Comparison of ENCODE assay signal across 20 cellular contexts in genomic region chr22:23253475-23254055, GRCh38.
DNase-seq lines count a peak whose midpoint lies in the region; ATAC-seq lines count a peak whose summit lies in the region.
"Had no signal": no experiment of that assay in that cellular context is flagged by ENCODE, and none has a peak within 500 bp of the region (broad histone marks: within the 10 kb centered on the region; RNA-seq: fewer than 3 reads in every experiment).

No MANE protein-coding gene starts in this region.

- H3K27me3 ChIP-seq in naive thymus-derived CD4-positive, alpha-beta T cell (ENCODE audit: control insufficient read depth in 2 of 2, insufficient read depth in 2 of 2, low read length in 2 of 2), result no peaks in the 10 kb centered on the region
- H3K27me3 ChIP-seq: Peyer's patch, SJSA1 had no signal

- no peak overlapping the region for H3K27ac ChIP-seq in naive thymus-derived CD4-positive, alpha-beta T cell (ENCODE audit: low read depth, low read length)
- H3K27ac ChIP-seq: GM23248, KMS-11, Peyer's patch, SJSA1 had no signal

- CTCF ChIA-PET in activated CD4-positive, alpha-beta memory T cell treated with anti-CD3 and anti-CD28 coated beads for 36 hours (lab: Charles Lee), result interaction anchor here (1.9 kb wide), 1 partner anchor 29 kb away, joined by 10 read pairs; no protein-coding TSS in a partner anchor
- CTCF ChIA-PET in activated CD4-positive, alpha-beta memory T cell treated with anti-CD3 and anti-CD28 coated beads, Interleukin-2, amount 10 ng/mL, durations not matched to agents 7 days and 5 days (lab: Charles Lee), result interaction anchor here (1.1 kb wide), 1 partner anchor 16 kb away, joined by 3 read pairs; no protein-coding TSS in a partner anchor
- CTCF ChIA-PET in naive thymus-derived CD4-positive, alpha-beta T cell (lab: Charles Lee), result interaction anchor here (1.8 to 2.4 kb wide), 2 partner anchors 28 to 76 kb away, joined by 5 to 11 read pairs; no protein-coding TSS in a partner anchor

- no peak overlapping the region for H3K4me3 Mint-ChIP-seq in activated CD4-positive, alpha-beta memory T cell treated with anti-CD3 and anti-CD28 coated beads for 36 hours
- H3K4me3 Mint-ChIP-seq in activated CD4-positive, alpha-beta memory T cell treated with anti-CD3 and anti-CD28 coated beads, Interleukin-2, amount 10 ng/mL, durations not matched to agents 7 days and 5 days, result no peak overlapping the region
- H3K4me3 Mint-ChIP-seq in activated T-helper 1 cell treated with anti-CD3 and anti-CD28 coated beads, Interleukin-12 subunit alpha, Interleukin-12 subunit beta, Interleukin-2, Interleukin-4 antibody, amounts not matched to agents 30 ng/mL and 10 ng/mL and 1 ng/mL, durations not matched to agents 14 hours and 24 hours and 36 hours, result no peak overlapping the region
- H3K4me3 Mint-ChIP-seq in naive thymus-derived CD4-positive, alpha-beta T cell, result no peak overlapping the region

- no peak for ATAC-seq in naive thymus-derived CD4-positive, alpha-beta T cell
- no peak for ATAC-seq in HG03354 (IDR thresholded peaks at IDR 0.05; ENCODE audit: poor library complexity, severe bottlenecking, unreplicated experiment)
- ATAC-seq: HepG2 had no signal

- peaks cover 0 to 51% (median 13%) of the 10 kb centered on the region in 3 experiments for H3K36me3 ChIP-seq in naive thymus-derived CD4-positive, alpha-beta T cell (ENCODE audit: control insufficient read depth in 2 of 3, insufficient read depth in 3 of 3, low read length in 3 of 3)

- no peak overlapping the region for H3K4me3 ChIP-seq in naive thymus-derived CD4-positive, alpha-beta T cell (ENCODE audit: low read length)
- H3K4me3 ChIP-seq: GM23248, Peyer's patch, SJSA1 had no signal

- POLR2A ChIA-PET in activated CD4-positive, alpha-beta memory T cell treated with anti-CD3 and anti-CD28 coated beads for 36 hours (lab: Charles Lee), result no interaction called here
- POLR2A ChIA-PET in activated CD4-positive, alpha-beta memory T cell treated with anti-CD3 and anti-CD28 coated beads, Interleukin-2, amount 10 ng/mL, durations not matched to agents 7 days and 5 days (lab: Charles Lee), result interaction anchor here (3.9 kb wide), 1 partner anchor 11 kb away, joined by 15 read pairs; no protein-coding TSS in a partner anchor
- POLR2A ChIA-PET in naive thymus-derived CD4-positive, alpha-beta T cell (lab: Charles Lee), result no interaction called here

- intact Hi-C loops in activated CD4-positive, alpha-beta memory T cell treated with anti-CD3 and anti-CD28 coated beads for 36 hours (cut with micrococcal nuclease), result no loop called here
- intact Hi-C loops in activated T-helper 1 cell treated with anti-CD3 and anti-CD28 coated beads, Interleukin-12 subunit alpha, Interleukin-12 subunit beta, Interleukin-2, Interleukin-4 antibody, amounts not matched to agents 30 ng/mL and 10 ng/mL and 1 ng/mL, durations not matched to agents 14 hours and 24 hours and 36 hours (cut with micrococcal nuclease), result no loop called here
- intact Hi-C loops in naive thymus-derived CD4-positive, alpha-beta T cell (cut with micrococcal nuclease), result no loop called here

- peaks cover 2% of the 10 kb centered on the region for H3K36me3 Mint-ChIP-seq in activated CD4-positive, alpha-beta memory T cell treated with anti-CD3 and anti-CD28 coated beads for 36 hours
- peaks cover 13% of the 10 kb centered on the region for H3K36me3 Mint-ChIP-seq in activated CD4-positive, alpha-beta memory T cell treated with anti-CD3 and anti-CD28 coated beads, Interleukin-2, amount 10 ng/mL, durations not matched to agents 7 days and 5 days (ENCODE audit: low read depth)
- H3K36me3 Mint-ChIP-seq in activated T-helper 1 cell treated with anti-CD3 and anti-CD28 coated beads, Interleukin-12 subunit alpha, Interleukin-12 subunit beta, Interleukin-2, Interleukin-4 antibody, amounts not matched to agents 30 ng/mL and 10 ng/mL and 1 ng/mL, durations not matched to agents 14 hours and 24 hours and 36 hours (ENCODE audit: low read depth), result peaks cover 13% of the 10 kb centered on the region
- H3K36me3 Mint-ChIP-seq in naive thymus-derived CD4-positive, alpha-beta T cell, result peaks cover 0 to 24% (median 3%) of the 10 kb centered on the region in 5 donors

- no peaks in the 10 kb centered on the region for H3K9me3 Mint-ChIP-seq in activated CD4-positive, alpha-beta memory T cell treated with anti-CD3 and anti-CD28 coated beads for 36 hours
- no peaks in the 10 kb centered on the region for H3K9me3 Mint-ChIP-seq in activated CD4-positive, alpha-beta memory T cell treated with anti-CD3 and anti-CD28 coated beads, Interleukin-2, amount 10 ng/mL, durations not matched to agents 7 days and 5 days
- no peaks in the 10 kb centered on the region for H3K9me3 Mint-ChIP-seq in activated T-helper 1 cell treated with anti-CD3 and anti-CD28 coated beads, Interleukin-12 subunit alpha, Interleukin-12 subunit beta, Interleukin-2, Interleukin-4 antibody, amounts not matched to agents 30 ng/mL and 10 ng/mL and 1 ng/mL, durations not matched to agents 14 hours and 24 hours and 36 hours
- H3K9me3 Mint-ChIP-seq in naive thymus-derived CD4-positive, alpha-beta T cell, result no peaks in the 10 kb centered on the region

- no peaks in the 10 kb centered on the region for H3K9me3 ChIP-seq in naive thymus-derived CD4-positive, alpha-beta T cell (ENCODE audit: control insufficient read depth in 2 of 3, low read length in 3 of 3)
- H3K9me3 ChIP-seq: Peyer's patch, SJSA1 had no signal

- no peak for DNase-seq in activated CD4-positive, alpha-beta memory T cell treated with anti-CD3 and anti-CD28 coated beads for 36 hours
- DNase-seq in activated CD4-positive, alpha-beta memory T cell treated with anti-CD3 and anti-CD28 coated beads, Interleukin-2, amount 10 ng/mL, durations not matched to agents 7 days and 5 days, result no peak
- peak; percentile 68 for DNase-seq in G401 (ENCODE audit: low spot score)
- DNase-seq in activated T-helper 1 cell treated with anti-CD3 and anti-CD28 coated beads, Interleukin-12 subunit alpha, Interleukin-12 subunit beta, Interleukin-2, Interleukin-4 antibody, amounts not matched to agents 30 ng/mL and 10 ng/mL and 1 ng/mL, durations not matched to agents 14 hours and 24 hours and 36 hours (ENCODE audit: low spot score), result no peak
- no peak for DNase-seq in naive thymus-derived CD4-positive, alpha-beta T cell
- no peak for DNase-seq in MV-4-11 (lab: John Stamatoyannopoulos, UW)
- DNase-seq in islet precursor cell, result no peak
- DNase-seq: Calu3, DMS79, GM23248, MM.1S, NCI-H1105 treated with DMSO at 0.1 percent for 48 hours, NCI-H187, NCI-H446 treated with DMSO at 0.1 percent for 48 hours, NCI-H82, Peyer's patch had no signal

- H3K27ac Mint-ChIP-seq in activated CD4-positive, alpha-beta memory T cell treated with anti-CD3 and anti-CD28 coated beads for 36 hours, result peak overlapping the region; percentile 35
- no peak overlapping the region for H3K27ac Mint-ChIP-seq in activated CD4-positive, alpha-beta memory T cell treated with anti-CD3 and anti-CD28 coated beads, Interleukin-2, amount 10 ng/mL, durations not matched to agents 7 days and 5 days
- H3K27ac Mint-ChIP-seq in activated T-helper 1 cell treated with anti-CD3 and anti-CD28 coated beads, Interleukin-12 subunit alpha, Interleukin-12 subunit beta, Interleukin-2, Interleukin-4 antibody, amounts not matched to agents 30 ng/mL and 10 ng/mL and 1 ng/mL, durations not matched to agents 14 hours and 24 hours and 36 hours, result peak overlapping the region; percentile 78
- peak overlapping the region in 5 of 9 donors; percentile 20 to 72 (median 32) for H3K27ac Mint-ChIP-seq in naive thymus-derived CD4-positive, alpha-beta T cell

- peaks cover 7 to 10% of the 10 kb centered on the region in 2 donors for H3K4me1 ChIP-seq in naive thymus-derived CD4-positive, alpha-beta T cell (ENCODE audit: control insufficient read depth in 2 of 2, insufficient read depth in 2 of 2, low read length in 2 of 2)

- no peaks in the 10 kb centered on the region for H3K27me3 Mint-ChIP-seq in activated CD4-positive, alpha-beta memory T cell treated with anti-CD3 and anti-CD28 coated beads for 36 hours
- H3K27me3 Mint-ChIP-seq in activated CD4-positive, alpha-beta memory T cell treated with anti-CD3 and anti-CD28 coated beads, Interleukin-2, amount 10 ng/mL, durations not matched to agents 7 days and 5 days, result no peaks in the 10 kb centered on the region
- H3K27me3 Mint-ChIP-seq in activated T-helper 1 cell treated with anti-CD3 and anti-CD28 coated beads, Interleukin-12 subunit alpha, Interleukin-12 subunit beta, Interleukin-2, Interleukin-4 antibody, amounts not matched to agents 30 ng/mL and 10 ng/mL and 1 ng/mL, durations not matched to agents 14 hours and 24 hours and 36 hours (ENCODE audit: insufficient read depth), result no peaks in the 10 kb centered on the region
- H3K27me3 Mint-ChIP-seq in naive thymus-derived CD4-positive, alpha-beta T cell, result no peaks in the 10 kb centered on the region

- in situ Hi-C loops in G401 (cut with HindIII; ENCODE audit: low sequenced_read_pairs), result no loop called here

- H3K4me1 Mint-ChIP-seq in activated CD4-positive, alpha-beta memory T cell treated with anti-CD3 and anti-CD28 coated beads for 36 hours (ENCODE audit: low read depth), result peaks cover 39% of the 10 kb centered on the region
- peaks cover 35% of the 10 kb centered on the region for H3K4me1 Mint-ChIP-seq in activated CD4-positive, alpha-beta memory T cell treated with anti-CD3 and anti-CD28 coated beads, Interleukin-2, amount 10 ng/mL, durations not matched to agents 7 days and 5 days
- H3K4me1 Mint-ChIP-seq in activated T-helper 1 cell treated with anti-CD3 and anti-CD28 coated beads, Interleukin-12 subunit alpha, Interleukin-12 subunit beta, Interleukin-2, Interleukin-4 antibody, amounts not matched to agents 30 ng/mL and 10 ng/mL and 1 ng/mL, durations not matched to agents 14 hours and 24 hours and 36 hours (ENCODE audit: low read depth), result peaks cover 37% of the 10 kb centered on the region
- H3K4me1 Mint-ChIP-seq in naive thymus-derived CD4-positive, alpha-beta T cell, result peaks cover 19 to 63% (median 40%) of the 10 kb centered on the region in 7 donors
